In genomic region chr2:96207073-96207777, GRCh38 we compare ENCODE assay signal across 8 cellular contexts. TPM values are rescaled to one million over a fixed set of nuclear protein-coding genes. Genes with fewer than 3 reads are reported as not detected.
DNase-seq lines count a peak whose midpoint lies in the region; ATAC-seq and TF ChIP-seq lines count a peak whose summit lies in the region.

No MANE protein-coding gene starts in this region.

- ATAC-seq in foreskin keratinocyte: no peak
- ATAC-seq in GM19397 (IDR thresholded peaks at IDR 0.05; ENCODE audit: unreplicated experiment): no peak
- ATAC-seq in GM18909 (IDR thresholded peaks at IDR 0.05; ENCODE audit: poor library complexity, unreplicated experiment): no peak

- DNase-seq in GM23248: peak; percentile 69
- no peak for DNase-seq in foreskin keratinocyte
- DNase-seq in NCI-H1694 (lab: John Stamatoyannopoulos, UW): no peak
- DNase-seq in A172 (ENCODE audit: low spot score): no peak

- TF ChIP-seq CTCF in WI38 (IDR thresholded peaks at IDR 0.05; ENCODE audit: low read depth, low read length) (no peak), foreskin keratinocyte (conservative IDR thresholded peaks at IDR 0.05) (no peak)

- peaks cover 88% of the 10 kb centered on the region for H3K79me2 ChIP-seq in GM23248 (ENCODE audit: insufficient read depth)

- peaks cover 47% of the 10 kb centered on the region for H3F3A ChIP-seq in GM23248 (ENCODE audit: insufficient read depth)

- in situ Hi-C loops in GM23248 (cut with MboI): no loop called here

- H3K27me3 ChIP-seq in GM23248 (replicated peaks; ENCODE audit: insufficient read depth) (no peaks in the 10 kb centered on the region), foreskin keratinocyte (no peaks in the 10 kb centered on the region), skeletal muscle satellite cell (ENCODE audit: control insufficient read depth, insufficient read depth, low read length) (no peaks in the 10 kb centered on the region)

- H3K9ac ChIP-seq in GM23248 (peak overlapping the region; percentile 96), skeletal muscle satellite cell (ENCODE audit: low read depth, low read length) (peak overlapping the region; percentile 99)

- peak overlapping the region; percentile 96 for H3K4me2 ChIP-seq in GM23248 (ENCODE audit: unreplicated experiment)
- H3K4me2 ChIP-seq in skeletal muscle satellite cell (ENCODE audit: low read length): peak overlapping the region; percentile 85

- H3K36me3 ChIP-seq in GM23248 (ENCODE audit: low read depth): no peaks in the 10 kb centered on the region
- peaks cover 4% of the 10 kb centered on the region for H3K36me3 ChIP-seq in skeletal muscle satellite cell (ENCODE audit: insufficient read depth, low read length)

- 7 to 10% methylated on average over 11 of the region's 11 CpGs for WGBS in GM23248 (ENCODE audit: low coverage in 1 of 2, low lambda C conversion rate in 2 of 2, missing lambda C conversion rate in 2 of 2), 2 experiments

- H3K4me3 ChIP-seq in GM23248 (peak overlapping the region; percentile 95), WI38 (ENCODE audit: low read depth, low read length) (peak overlapping the region; percentile 85), skeletal muscle satellite cell (ENCODE audit: low read length) (peak overlapping the region; percentile 99)

- H3K4me1 ChIP-seq in GM23248 (ENCODE audit: insufficient read depth) (peaks cover 55% of the 10 kb centered on the region), foreskin keratinocyte (peaks cover 30% of the 10 kb centered on the region), skeletal muscle satellite cell (ENCODE audit: control insufficient read depth, insufficient read depth, low read length) (peaks cover 56% of the 10 kb centered on the region)

- H3K9me3 ChIP-seq in GM23248 (ENCODE audit: low read depth) (no peaks in the 10 kb centered on the region), skeletal muscle satellite cell (replicated peaks; ENCODE audit: low read length) (no peaks in the 10 kb centered on the region)

- H3K27ac ChIP-seq in GM23248: peak overlapping the region; percentile 85
- H3K27ac ChIP-seq in foreskin keratinocyte: peak overlapping the region; percentile 52

- H4K20me1 ChIP-seq in GM23248 (ENCODE audit: insufficient read depth): no peaks in the 10 kb centered on the region

- H2AFZ ChIP-seq in GM23248: no peak overlapping the region

- H3K9me2 ChIP-seq in GM23248 (ENCODE audit: insufficient read depth): no peaks in the 10 kb centered on the region

RNA-seq across cellular contexts. Expression of gene STARD7, which starts 1.4 kb away (rescaled TPM):
- total RNA-seq in GM23248 (2014; rRNA removed; shearing (Covaris generic)): 120 and 129 TPM in 2 replicates
- 93.3 and 94.2 TPM in 2 replicates for polyA plus RNA-seq in GM23248 (2016; fragmentation: Nextera tagmentation; extraction: Ambion mirVana)
- total RNA-seq in foreskin keratinocyte: 110 and 120 TPM in 2 replicates
- polyA plus RNA-seq in foreskin keratinocyte: 48.3 and 62.2 TPM in 2 replicates
- total RNA-seq in skeletal muscle satellite cell (2012; rRNA removed): 167 and 180 TPM in 2 replicates
- total RNA-seq in A172 (2014; rRNA removed; shearing (Covaris generic)): 191 and 196 TPM in 2 replicates

RNA-seq across cellular contexts. Expression of gene TMEM127, which starts 58.6 kb away (rescaled TPM):
- total RNA-seq in GM23248 (2014; rRNA removed; shearing (Covaris generic)): 43.6 and 46.8 TPM in 2 replicates
- polyA plus RNA-seq in GM23248 (2016; fragmentation: Nextera tagmentation; extraction: Ambion mirVana): 33.4 and 34.0 TPM in 2 replicates
- total RNA-seq in foreskin keratinocyte: 24.7 and 26.1 TPM in 2 replicates
- 17.3 and 19.7 TPM in 2 replicates for polyA plus RNA-seq in foreskin keratinocyte
- total RNA-seq in skeletal muscle satellite cell (2012; rRNA removed): 17.2 and 24.7 TPM in 2 replicates
- total RNA-seq in A172 (2014; rRNA removed; shearing (Covaris generic)): 35.0 and 37.8 TPM in 2 replicates

RNA-seq across cellular contexts. Expression of gene CIAO1, which starts 58.8 kb away (rescaled TPM):
- total RNA-seq in GM23248 (2014; rRNA removed; shearing (Covaris generic)): 110 and 126 TPM in 2 replicates
- polyA plus RNA-seq in GM23248 (2016; fragmentation: Nextera tagmentation; extraction: Ambion mirVana): 69.3 and 71.1 TPM in 2 replicates
- total RNA-seq in foreskin keratinocyte: 59.5 and 63.9 TPM in 2 replicates
- polyA plus RNA-seq in foreskin keratinocyte: 41.7 and 43.3 TPM in 2 replicates
- 142 and 170 TPM in 2 replicates for total RNA-seq in skeletal muscle satellite cell (2012; rRNA removed)
- total RNA-seq in A172 (2014; rRNA removed; shearing (Covaris generic)): 118 and 119 TPM in 2 replicates
